ENCODE assay signal across 1 cellular context in genomic region chr2:24490674-24491625, GRCh38.
A peak's percentile ranks its signal among the peaks of the same experiment; 100 is the strongest.
TF ChIP-seq lines count a peak whose summit lies in the region.

TSS of gene NCOA1 (plus strand) at chr2:24491254. CDS start at chr2:24658678, 167,424 bp downstream.

TF ChIP-seq in K562, 482 proteins besides CTCF, POLR2A, EP300 and RAD21 (continued from another document and continues in another):
- peak; percentile 73 to 87 for TF ChIP-seq E2F6 (IDR thresholded peaks at IDR 0.05; ENCODE audit: borderline replicate concordance in 1 of 2, extremely low read depth in 1 of 2, insufficient read depth in 1 of 2, insufficient read length in 1 of 2, low read depth in 1 of 2, low read length in 1 of 2, poor library complexity in 1 of 2, severe bottlenecking in 1 of 2)
- TF ChIP-seq POLR2G (IDR thresholded peaks at IDR 0.05; ENCODE audit: low read depth, low read length) = peak; percentile 85
- TF ChIP-seq NONO (IDR thresholded peaks at IDR 0.05; ENCODE audit: low read depth in 2 of 2, low read length in 1 of 2) = peak; percentile 28 to 31; a peak in 1 of 4 replicates
- TF ChIP-seq ZNF518B (CRISPR knock-in tag; IDR thresholded peaks at IDR 0.05) = no peak
- TF ChIP-seq HNRNPLL (IDR thresholded peaks at IDR 0.05; ENCODE audit: low read depth, low read length, poor library complexity, severe bottlenecking) = peak; percentile 50
- 0 out of 2 replicates have a peak, but pooled peaks have one; percentile 43 for TF ChIP-seq TOE1 (IDR thresholded peaks at IDR 0.05; ENCODE audit: borderline replicate concordance)
- TF ChIP-seq TOE1 (CRISPR knock-in tag; IDR thresholded peaks at IDR 0.05; ENCODE audit: borderline replicate concordance, low read depth) = no peak
- TF ChIP-seq CCNT2 (IDR thresholded peaks at IDR 0.05; ENCODE audit: borderline replicate concordance, extremely low read depth, insufficient read length, low read depth, low read length) = peak; percentile 64
- peak; percentile 80 for TF ChIP-seq GTF3C2 (IDR thresholded peaks at IDR 0.05; ENCODE audit: borderline replicate concordance, extremely low read depth, insufficient read length)
- peak; percentile 49 to 50; a peak in 3 of 4 replicates for TF ChIP-seq NRF1 (conservative IDR thresholded peaks at IDR 0.05 in 1 of 2, IDR thresholded peaks at IDR 0.05 in 1 of 2)
- peak; percentile 59; the same call in 1 of the 2 replicates for TF ChIP-seq EP400 (IDR thresholded peaks at IDR 0.05)
- peak; percentile 61; the same call in 1 of the 2 replicates for TF ChIP-seq RB1 (IDR thresholded peaks at IDR 0.05; ENCODE audit: low read depth)
- peak; percentile 73 for TF ChIP-seq ZKSCAN1 (IDR thresholded peaks at IDR 0.05; ENCODE audit: low read depth, low read length)
- TF ChIP-seq POLR2H (tag; IDR thresholded peaks at IDR 0.05; ENCODE audit: low read depth) = peak; percentile 85
- peak; percentile 17 to 71; a peak in 2 of 4 replicates for TF ChIP-seq MNT (conservative IDR thresholded peaks at IDR 0.05)
- 0 out of 2 replicates have a peak, but pooled peaks have one; percentile 37 for TF ChIP-seq SOX6 (IDR thresholded peaks at IDR 0.05)
- TF ChIP-seq HDAC6 (IDR thresholded peaks at IDR 0.05; ENCODE audit: low read depth, low read length) = no peak
- TF ChIP-seq ZNF311 (CRISPR knock-in tag; IDR thresholded peaks at IDR 0.05) = no peak
- peak in 1 of 2 experiments; percentile 29; a peak in 1 of 3 replicates for TF ChIP-seq CBX3 (IDR thresholded peaks at IDR 0.05; ENCODE audit: borderline replicate concordance in 1 of 2, low read length in 2 of 2)
- peak; percentile 97 for TF ChIP-seq HMGN3 (IDR thresholded peaks at IDR 0.05; ENCODE audit: borderline replicate concordance, extremely low read depth, insufficient read length, low read depth, low read length)
- TF ChIP-seq NCOA6 (IDR thresholded peaks at IDR 0.05) = peak; percentile 23; the same call in 1 of the 2 replicates
- TF ChIP-seq CXXC5 (CRISPR knock-in tag; IDR thresholded peaks at IDR 0.05) = peak; percentile 88
- no peak for TF ChIP-seq RBM14 (IDR thresholded peaks at IDR 0.05; ENCODE audit: borderline replicate concordance, insufficient read depth, low read depth, low read length)
- no peak for TF ChIP-seq TEAD1 (CRISPR knock-in tag; IDR thresholded peaks at IDR 0.05)
- 0 out of 2 replicates have a peak, but pooled peaks have one; percentile 23 for TF ChIP-seq GABPB1 (CRISPR knock-in tag; IDR thresholded peaks at IDR 0.05)
- peak; percentile 32; the same call in 1 of the 2 replicates for TF ChIP-seq HES1 (IDR thresholded peaks at IDR 0.05; ENCODE audit: low read depth)
- TF ChIP-seq SP1 (CRISPR knock-in tag; IDR thresholded peaks at IDR 0.05) = peak; percentile 80
- TF ChIP-seq GATA2 (CRISPR knock-in tag; IDR thresholded peaks at IDR 0.05) = peak; percentile 62
- TF ChIP-seq ZNF511 (CRISPR knock-in tag; IDR thresholded peaks at IDR 0.05) = no peak
- TF ChIP-seq SAP30 (IDR thresholded peaks at IDR 0.05; ENCODE audit: borderline replicate concordance, insufficient read depth, low read depth, low read length, poor library complexity, severe bottlenecking) = no peak
- no peak for TF ChIP-seq ZNF695 (CRISPR knock-in tag; IDR thresholded peaks at IDR 0.05)
- TF ChIP-seq HCFC1 (IDR thresholded peaks at IDR 0.05; ENCODE audit: low read depth, low read length) = 0 out of 2 replicates have a peak, but pooled peaks have one; percentile 20
- no peak for TF ChIP-seq MCM2 (IDR thresholded peaks at IDR 0.05; ENCODE audit: low read depth)
- TF ChIP-seq NEUROD1 (IDR thresholded peaks at IDR 0.05; ENCODE audit: borderline replicate concordance, low read depth, low read length, partially characterized antibody) = peak; percentile 56
- peak in 1 of 2 experiments; percentile 70; a peak in 1 of 4 replicates for TF ChIP-seq SRF (CRISPR knock-in tag; IDR thresholded peaks at IDR 0.05)
- no peak for TF ChIP-seq RHOXF2B (CRISPR knock-in tag; conservative IDR thresholded peaks at IDR 0.05)
- TF ChIP-seq ZNF639 (CRISPR knock-in tag; conservative IDR thresholded peaks at IDR 0.05 in 1 of 2, IDR thresholded peaks at IDR 0.05 in 1 of 2) = peak in 1 of 2 experiments; percentile 98; a peak in 2 of 4 replicates
- TF ChIP-seq ZFPM2 (CRISPR knock-in tag; IDR thresholded peaks at IDR 0.05) = no peak
- TF ChIP-seq TRIM24 (IDR thresholded peaks at IDR 0.05) = peak in 1 of 2 experiments; percentile 40; a peak in 1 of 4 replicates
- peak; percentile 46 for TF ChIP-seq HDAC3 (IDR thresholded peaks at IDR 0.05; ENCODE audit: borderline replicate concordance, partially characterized antibody)
- peak; percentile 0 for TF ChIP-seq PCBP1 (IDR thresholded peaks at IDR 0.05; ENCODE audit: low read depth, low read length, poor library complexity, severe bottlenecking)
- no peak for TF ChIP-seq PPARD (CRISPR knock-in tag; IDR thresholded peaks at IDR 0.05)
- TF ChIP-seq TAF1 (IDR thresholded peaks at IDR 0.05; ENCODE audit: control insufficient read depth, extremely low read depth, insufficient read depth, low read length, severe bottlenecking) = peak; percentile 66
- peak; percentile 77 for TF ChIP-seq RNF2 (IDR thresholded peaks at IDR 0.05)
- TF ChIP-seq ATF7 (IDR thresholded peaks at IDR 0.05) = peak; percentile 35; the same call in 1 of the 2 replicates
- peak; percentile 32; the same call in 1 of the 2 replicates for TF ChIP-seq BHLHE40 (IDR thresholded peaks at IDR 0.05; ENCODE audit: low read length)
- TF ChIP-seq XRCC5 (IDR thresholded peaks at IDR 0.05; ENCODE audit: low read depth, low read length) = 0 out of 2 replicates have a peak, but pooled peaks have one; percentile 42
- TF ChIP-seq NCOR1 (IDR thresholded peaks at IDR 0.05) = peak; percentile 47
- peak; percentile 80 for TF ChIP-seq RBFOX2 (IDR thresholded peaks at IDR 0.05; ENCODE audit: low read depth, low read length)
- no peak for TF ChIP-seq PATZ1 (CRISPR knock-in tag; IDR thresholded peaks at IDR 0.05; ENCODE audit: borderline replicate concordance)
- TF ChIP-seq CREM (IDR thresholded peaks at IDR 0.05; ENCODE audit: low read depth) = peak; percentile 53
- TF ChIP-seq IRF1 (CRISPR knock-in tag; IDR thresholded peaks at IDR 0.05; ENCODE audit: borderline replicate concordance) = no peak
- TF ChIP-seq ARID1B (IDR thresholded peaks at IDR 0.05) = peak; percentile 41
- no peak for TF ChIP-seq ZNF316 (IDR thresholded peaks at IDR 0.05)
- no peak; the same call in 1 of the 2 replicates for TF ChIP-seq NCOA1 (IDR thresholded peaks at IDR 0.05; ENCODE audit: low read depth)
- peak; percentile 37; the same call in 1 of the 2 replicates for TF ChIP-seq SUPT5H (IDR thresholded peaks at IDR 0.05)
- peak; percentile 73 for TF ChIP-seq KDM5B (IDR thresholded peaks at IDR 0.05; ENCODE audit: insufficient replicate concordance, low read depth, low read length)
- no peak for TF ChIP-seq TCF7L2 (IDR thresholded peaks at IDR 0.05; ENCODE audit: low read depth, low read length)
